Comparison of ENCODE assay signal across 12 cellular contexts in genomic region chr12:1588574-1588944, GRCh38. TPM values are rescaled to one million over a fixed set of nuclear protein-coding genes. Genes with fewer than 3 reads are reported as not detected.
A peak's percentile ranks its signal among the peaks of the same experiment; 100 is the strongest.
DNase-seq lines count a peak whose midpoint lies in the region; ATAC-seq and TF ChIP-seq lines count a peak whose summit lies in the region.
"Had no signal": no experiment of that assay in that cellular context is flagged by ENCODE, and none has a peak within 500 bp of the region (broad histone marks: within the 10 kb centered on the region; RNA-seq: fewer than 3 reads in every experiment).

No MANE protein-coding gene starts in this region.

- H3K4me3 ChIP-seq in RWPE2 (ENCODE audit: severe bottlenecking) (no peak overlapping the region), hepatocyte (no peak overlapping the region), WERI-Rb-1 (ENCODE audit: low read depth, low read length) (no peak overlapping the region)

- peak overlapping the region; percentile 12 for H3K27ac ChIP-seq in RWPE2 (ENCODE audit: poor library complexity, severe bottlenecking)
- peak overlapping the region; percentile 4 for H3K27ac ChIP-seq in hepatocyte
- no peak overlapping the region for H3K27ac ChIP-seq in WERI-Rb-1

- ATAC-seq in activated T-cell treated with anti-CD3 and anti-CD28 coated beads, Interleukin-2, amount 50 U/mL, for 4 hours = no peak
- ATAC-seq in RWPE2 (ENCODE audit: low read depth) (no peak), HG02759 (IDR thresholded peaks at IDR 0.05; ENCODE audit: unreplicated experiment) (no peak)
- no peak for ATAC-seq in stimulated activated naive CD8-positive, alpha-beta T cell treated with anti-CD3 and anti-CD28 coated beads, Interleukin-15, amount 100 ng/mL, for 72 hours

- H3K4me3 Mint-ChIP-seq in activated T-cell treated with anti-CD3 and anti-CD28 coated beads, Interleukin-2, amount 50 U/mL, for 4 hours = peak overlapping the region; percentile 35
- H3K4me3 Mint-ChIP-seq in stimulated activated naive CD8-positive, alpha-beta T cell treated with anti-CD3 and anti-CD28 coated beads, Interleukin-15, amount 100 ng/mL, for 72 hours = peak overlapping the region; percentile 48 to 61
- H3K4me3 Mint-ChIP-seq: dendritic cell treated with granulocyte-macrophage colony-stimulating factor and Interleukin-4, amounts not matched to agents 40 ng/mL and 50 ng/mL, for 4 days had no signal

- H3K27me3 Mint-ChIP-seq in activated T-cell treated with anti-CD3 and anti-CD28 coated beads, Interleukin-2, amount 50 U/mL, for 4 hours (ENCODE audit: low read depth) = no peaks in the 10 kb centered on the region
- no peaks in the 10 kb centered on the region for H3K27me3 Mint-ChIP-seq in stimulated activated naive CD8-positive, alpha-beta T cell treated with anti-CD3 and anti-CD28 coated beads, Interleukin-15, amount 100 ng/mL, for 72 hours
- H3K27me3 Mint-ChIP-seq: dendritic cell treated with granulocyte-macrophage colony-stimulating factor and Interleukin-4, amounts not matched to agents 40 ng/mL and 50 ng/mL, for 4 days; naive B cell had no signal

- H3K36me3 ChIP-seq in RWPE2 (ENCODE audit: low read depth) (peaks cover 7% of the 10 kb centered on the region; the same call in 1 of the 2 replicates), hepatocyte (replicated peaks; ENCODE audit: insufficient read depth, low read depth) (no peaks in the 10 kb centered on the region), WERI-Rb-1 (peaks cover 9% of the 10 kb centered on the region)

- H3K4me1 ChIP-seq in RWPE2 (ENCODE audit: insufficient read depth, poor library complexity, severe bottlenecking) = peaks cover 24% of the 10 kb centered on the region
- peaks cover 48% of the 10 kb centered on the region for H3K4me1 ChIP-seq in hepatocyte (ENCODE audit: insufficient read depth)

- no peak for DNase-seq in activated T-cell treated with anti-CD3 and anti-CD28 coated beads, Interleukin-2, amount 50 U/mL, for 4 hours
- DNase-seq in activated T-cell treated with anti-CD3 and anti-CD28 coated beads, Interleukin-2, amount 50 U/mL, for 48 hours = no peak
- DNase-seq in RWPE2 (ENCODE audit: low spot score) = no peak
- no peak for DNase-seq in hepatocyte (ENCODE audit: low spot score)
- DNase-seq in stimulated activated naive CD8-positive, alpha-beta T cell treated with anti-CD3 and anti-CD28 coated beads, Interleukin-15, amount 100 ng/mL, for 72 hours = no peak
- no peak for DNase-seq in AG08396 (ENCODE audit: low spot score)
- no peak for DNase-seq in WERI-Rb-1
- DNase-seq: activated CD4-positive, alpha-beta T cell treated with anti-CD3 and anti-CD28 coated beads for 4 hours; naive B cell; NCI-H2107 had no signal

- no peaks in the 10 kb centered on the region for H3K9me2 ChIP-seq in hepatocyte (replicated peaks; ENCODE audit: insufficient read depth)

- peaks cover 55% of the 10 kb centered on the region for H3K4me1 Mint-ChIP-seq in activated T-cell treated with anti-CD3 and anti-CD28 coated beads, Interleukin-2, amount 50 U/mL, for 4 hours (ENCODE audit: low read depth)
- H3K4me1 Mint-ChIP-seq in stimulated activated naive CD8-positive, alpha-beta T cell treated with anti-CD3 and anti-CD28 coated beads, Interleukin-15, amount 100 ng/mL, for 72 hours = peaks cover 62% of the 10 kb centered on the region

- no peak overlapping the region for H3K27ac Mint-ChIP-seq in stimulated activated naive CD8-positive, alpha-beta T cell treated with anti-CD3 and anti-CD28 coated beads, Interleukin-15, amount 100 ng/mL, for 72 hours
- H3K27ac Mint-ChIP-seq: dendritic cell treated with granulocyte-macrophage colony-stimulating factor and Interleukin-4, amounts not matched to agents 40 ng/mL and 50 ng/mL, for 4 days had no signal

- peaks cover 54% of the 10 kb centered on the region for H3K79me2 ChIP-seq in hepatocyte

- H3K4me2 ChIP-seq in hepatocyte = peak overlapping the region; percentile 10

- 53% methylated on average over 3 of the region's 3 CpGs for WGBS in hepatocyte (ENCODE audit: low lambda C conversion rate, missing lambda C conversion rate)

- no peaks in the 10 kb centered on the region for H3K9me3 Mint-ChIP-seq in activated T-cell treated with anti-CD3 and anti-CD28 coated beads, Interleukin-2, amount 50 U/mL, for 4 hours
- H3K9me3 Mint-ChIP-seq in stimulated activated naive CD8-positive, alpha-beta T cell treated with anti-CD3 and anti-CD28 coated beads, Interleukin-15, amount 100 ng/mL, for 72 hours = no peaks in the 10 kb centered on the region
- H3K9me3 Mint-ChIP-seq: dendritic cell treated with granulocyte-macrophage colony-stimulating factor and Interleukin-4, amounts not matched to agents 40 ng/mL and 50 ng/mL, for 4 days had no signal

- H3K27me3 ChIP-seq in RWPE2 (ENCODE audit: insufficient read depth, poor library complexity, severe bottlenecking) (no peaks in the 10 kb centered on the region), hepatocyte (no peaks in the 10 kb centered on the region), WERI-Rb-1 (ENCODE audit: insufficient read depth, low read depth, severe bottlenecking) (no peaks in the 10 kb centered on the region)

- no peak overlapping the region for H2AFZ ChIP-seq in hepatocyte

- peaks cover 11% of the 10 kb centered on the region for H3K36me3 Mint-ChIP-seq in activated T-cell treated with anti-CD3 and anti-CD28 coated beads, Interleukin-2, amount 50 U/mL, for 4 hours (ENCODE audit: insufficient read depth)
- H3K36me3 Mint-ChIP-seq: naive B cell had no signal

- TF ChIP-seq CTCF in RWPE2 (IDR thresholded peaks at IDR 0.05; ENCODE audit: poor library complexity, severe bottlenecking) (no peak), hepatocyte (IDR thresholded peaks at IDR 0.05; ENCODE audit: poor library complexity) (no peak), WERI-Rb-1 (IDR thresholded peaks at IDR 0.05; ENCODE audit: low read depth, low read length) (no peak)

- peaks cover 36% of the 10 kb centered on the region for H4K20me1 ChIP-seq in hepatocyte (ENCODE audit: insufficient read depth, poor library complexity, severe bottlenecking)

- no peaks in the 10 kb centered on the region for H3K9me3 ChIP-seq in RWPE2 (ENCODE audit: severe bottlenecking)
- H3K9me3 ChIP-seq in hepatocyte (ENCODE audit: low read depth) = no peaks in the 10 kb centered on the region
- H3K9me3 ChIP-seq in WERI-Rb-1 (ENCODE audit: severe bottlenecking) = no peaks in the 10 kb centered on the region

RNA-seq across cellular contexts. Expression of gene FBXL14, which starts 5.8 kb away (rescaled TPM):
- total RNA-seq in activated T-cell treated with anti-CD3 and anti-CD28 coated beads, Interleukin-2, amount 50 U/mL, for 4 hours = 10 to 100 TPM; 22.8 to 25.2 (median 23.7) TPM
- total RNA-seq in hepatocyte = 8.6 and 13.5 TPM in 2 replicates
- 10.7 and 11.7 TPM in 2 replicates for polyA plus RNA-seq in hepatocyte

RNA-seq across cellular contexts. Expression of gene WNT5B, which starts 40.5 kb away (rescaled TPM):
- total RNA-seq in activated T-cell treated with anti-CD3 and anti-CD28 coated beads, Interleukin-2, amount 50 U/mL, for 4 hours = under 1 TPM in 1 of 3 donors, not detected in 2; 0.13 TPM
- total RNA-seq in hepatocyte = 16.6 and 19.9 TPM in 2 replicates
- 35.3 and 46.7 TPM in 2 replicates for polyA plus RNA-seq in hepatocyte

Comparison
In these comparisons a context has a peak if more than half of its experiments do, and no peak if none do; other contexts are left out.
1. RNA of gene WNT5B, which starts 40.5 kb away (total RNA-seq): 16.6 to 19.9 TPM in hepatocyte; 0.13 TPM in activated T-cell treated with anti-CD3 and anti-CD28 coated beads, Interleukin-2, amount 50 U/mL, for 4 hours; every median in the first group is over 10 times any median in the second.